In the genomic region with DNA sequence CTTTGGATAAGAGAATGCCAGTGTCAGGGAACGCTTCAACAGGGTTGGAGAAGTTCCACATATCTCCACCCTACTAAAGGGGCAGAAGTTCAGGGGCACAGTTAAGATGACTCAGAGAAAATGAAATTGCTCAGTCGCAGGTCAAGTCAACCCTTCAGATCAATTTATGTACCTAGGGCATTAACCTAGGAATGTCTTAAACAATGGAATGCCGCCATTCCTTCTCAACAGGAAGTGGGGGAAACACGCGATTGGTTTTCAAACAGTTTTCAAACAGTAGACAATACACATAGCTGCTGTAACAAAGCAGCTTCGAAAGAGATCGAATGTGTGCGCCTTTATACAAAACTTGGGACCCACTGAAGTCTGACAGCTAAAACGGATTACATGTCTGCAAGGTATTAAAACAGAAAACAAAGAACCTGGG, we compare ENCODE assay signal across 8 cellular contexts. TPM values are rescaled to one million over a fixed set of nuclear protein-coding genes. Genes with fewer than 3 reads are reported as not detected.
DNase-seq lines count a peak whose midpoint lies in the region; ATAC-seq and TF ChIP-seq lines count a peak whose summit lies in the region.

No MANE protein-coding gene starts in this region.

- H3K9me3 Mint-ChIP-seq in effector memory CD8-positive, alpha-beta T cell: peaks cover 0 to 2% of the 10 kb centered on the region in 2 donors
- no peaks in the 10 kb centered on the region for H3K9me3 Mint-ChIP-seq in memory B cell

- H3K27me3 ChIP-seq in A673 (replicated peaks; ENCODE audit: insufficient read depth, low read depth, low read length, poor library complexity) (no peaks in the 10 kb centered on the region), H7 (ENCODE audit: control insufficient read depth, insufficient read depth, low read length) (peaks cover 6% of the 10 kb centered on the region)

- POLR2A ChIA-PET in A673 (lab: Charles Lee; ENCODE audit: low non-redundant PET): no interaction called here

- no peak for TF ChIP-seq CTCF in A673 (conservative IDR thresholded peaks at IDR 0.05; ENCODE audit: low read depth, low read length)

- H3K9me3 ChIP-seq in A673 (ENCODE audit: low read depth, low read length, poor library complexity, severe bottlenecking): peaks cover 20% of the 10 kb centered on the region

- peak overlapping the region; percentile 88 to 91 for H3K4me3 Mint-ChIP-seq in effector memory CD8-positive, alpha-beta T cell
- peak overlapping the region; percentile 94 for H3K4me3 Mint-ChIP-seq in memory B cell

- WGBS in urinary bladder: 10% methylated on average over 9 of the region's 9 CpGs

- H3K36me3 ChIP-seq in A673 (ENCODE audit: insufficient read depth, low read length, poor library complexity, severe bottlenecking): peaks cover 34% of the 10 kb centered on the region
- peaks cover 6% of the 10 kb centered on the region for H3K36me3 ChIP-seq in H7 (replicated peaks; ENCODE audit: control insufficient read depth, insufficient read depth, low read length)
- H3K36me3 ChIP-seq in urinary bladder (ENCODE audit: insufficient read depth): no peaks in the 10 kb centered on the region

- H3K27me3 Mint-ChIP-seq in effector memory CD8-positive, alpha-beta T cell: no peaks in the 10 kb centered on the region
- no peaks in the 10 kb centered on the region for H3K27me3 Mint-ChIP-seq in memory B cell

- DNase-seq in A673 (ENCODE audit: low spot score): peak; percentile 51
- DNase-seq in H7: peak; percentile 40
- peak; percentile 20 for DNase-seq in RPMI8226
- DNase-seq in effector memory CD8-positive, alpha-beta T cell: no peak
- DNase-seq in memory B cell (ENCODE audit: low spot score in 2 of 2): no peak

- H3K4me1 Mint-ChIP-seq in effector memory CD8-positive, alpha-beta T cell (ENCODE audit: low read depth in 2 of 2): peaks cover 32 to 41% of the 10 kb centered on the region in 2 donors
- H3K4me1 Mint-ChIP-seq in memory B cell: peaks cover 34% of the 10 kb centered on the region

- CTCF ChIA-PET in A673 (lab: Charles Lee): no interaction called here

- H3K4me1 ChIP-seq in A673 (ENCODE audit: insufficient read depth, low read length, poor library complexity, severe bottlenecking) (peaks cover 9% of the 10 kb centered on the region), urinary bladder (ENCODE audit: insufficient read depth) (no peaks in the 10 kb centered on the region)

- intact Hi-C loops in A673 (cut with micrococcal nuclease; ENCODE audit: unreplicated experiment): no loop called here

- H3K4me3 ChIP-seq in A673 (ENCODE audit: low read depth, low read length, poor library complexity, severe bottlenecking): peak overlapping the region; percentile 90
- peak overlapping the region; percentile 94 for H3K4me3 ChIP-seq in H7 (ENCODE audit: insufficient read depth, low read depth, low read length)
- peak overlapping the region; percentile 86 for H3K4me3 ChIP-seq in urinary bladder (ENCODE audit: low read depth, low read length)

- H3K36me3 Mint-ChIP-seq in effector memory CD8-positive, alpha-beta T cell (ENCODE audit: insufficient read depth): peaks cover 1% of the 10 kb centered on the region
- H3K36me3 Mint-ChIP-seq in memory B cell: peaks cover 10% of the 10 kb centered on the region

- H3K27ac ChIP-seq in A673 (ENCODE audit: low read depth, low read length, poor library complexity, severe bottlenecking): peak overlapping the region; percentile 83
- no peak overlapping the region for H3K27ac ChIP-seq in urinary bladder (ENCODE audit: low read depth)

- BruUV-seq in A673 (replicated peaks; lab: Mats Ljungman, UMichigan): no TSS peak

- no peak for ATAC-seq in effector memory CD8-positive, alpha-beta T cell (replicated peaks)
- ATAC-seq in memory B cell (ENCODE audit: low read depth) (no peak), GM19324 (IDR thresholded peaks at IDR 0.05; ENCODE audit: low FRiP score, unreplicated experiment) (no peak), GM21825 (IDR thresholded peaks at IDR 0.05; ENCODE audit: unreplicated experiment) (no peak)

- peak overlapping the region; percentile 87 to 93 for H3K27ac Mint-ChIP-seq in effector memory CD8-positive, alpha-beta T cell
- peak overlapping the region; percentile 89 for H3K27ac Mint-ChIP-seq in memory B cell

RNA-seq across cellular contexts. Expression of a gene that starts 0.9 kb away (rescaled TPM):
- total RNA-seq in A673 (2021): 34.5 and 35.4 TPM in 2 replicates
- 58.3 and 70.6 TPM in 2 replicates for total RNA-seq in H7 (2014; rRNA removed; shearing (Covaris generic))
- 71.3 TPM for total RNA-seq in urinary bladder
- 18.2 TPM for polyA plus RNA-seq in urinary bladder

RNA-seq across cellular contexts. Expression of a gene that starts 44.6 kb away (rescaled TPM):
- not detected in 2 replicates for total RNA-seq in A673 (2021)
- total RNA-seq in H7 (2014; rRNA removed; shearing (Covaris generic)): not detected in 2 replicates
- not detected for total RNA-seq in urinary bladder
- not detected for polyA plus RNA-seq in urinary bladder

Comparison
In these comparisons a context has a peak if more than half of its experiments do, and no peak if none do; other contexts are left out.
1. DNase-seq: peak in A673 (single experiment), H7 (single experiment) and RPMI8226 (single experiment); none in effector memory CD8-positive, alpha-beta T cell (0 of 3) and memory B cell (0 of 2).
2. Peak in every context shown above with its lines, with median percentiles within 50 percentile points of each other: H3K4me3 ChIP-seq.